Comparison of ENCODE assay signal across 20 cellular contexts in the genomic region with DNA sequence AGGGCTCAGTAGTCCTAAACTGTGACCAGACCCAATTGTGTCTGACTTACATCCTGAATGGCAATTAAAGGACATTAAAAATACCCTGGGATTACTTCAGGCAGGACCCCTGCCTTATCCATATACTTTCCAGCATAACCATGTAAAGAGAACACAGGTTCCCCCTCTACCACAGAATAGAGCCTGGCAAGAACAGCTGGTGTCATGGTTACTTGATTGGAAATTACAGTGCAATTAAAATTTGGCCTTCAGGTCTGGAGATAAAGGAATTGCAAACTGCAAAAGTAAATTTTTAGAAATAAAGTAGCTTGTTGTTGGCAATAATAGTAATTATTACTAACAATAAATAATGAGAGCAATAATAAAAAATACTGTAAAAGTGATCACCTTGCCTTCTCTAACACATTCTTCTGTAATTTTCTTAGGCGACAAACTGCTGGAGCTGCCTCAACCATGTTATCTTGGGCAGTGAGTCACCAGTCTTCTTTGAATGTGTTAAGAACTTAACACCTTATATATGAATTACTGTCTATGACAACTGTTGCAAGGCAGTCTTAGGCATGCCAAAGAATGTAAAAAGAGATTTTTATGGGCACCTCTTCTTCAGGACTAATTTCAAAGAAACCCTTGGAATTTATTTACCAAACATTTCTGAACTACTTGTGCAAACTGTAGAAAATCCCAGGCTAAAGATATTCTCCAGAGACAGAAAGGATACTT. TPM values are rescaled to one million over a fixed set of nuclear protein-coding genes. Genes with fewer than 3 reads are reported as not detected.
DNase-seq lines count a peak whose midpoint lies in the region; ATAC-seq, FAIRE-seq and TF ChIP-seq lines count a peak whose summit lies in the region.
"Had no signal": no experiment of that assay in that cellular context is flagged by ENCODE, and none has a peak within 500 bp of the region (broad histone marks: within the 10 kb centered on the region; RNA-seq: fewer than 3 reads in every experiment).

No MANE protein-coding gene starts in this region.

- H3K36me3 ChIP-seq in HEK293 (ENCODE audit: control insufficient read depth in 2 of 2, insufficient read depth in 1 of 2, low read length in 2 of 2), result no peaks in the 10 kb centered on the region
- no peaks in the 10 kb centered on the region for H3K36me3 ChIP-seq in sigmoid colon
- H3K36me3 ChIP-seq: right atrium auricular region, upper lobe of left lung had no signal

- intact Hi-C loops in sigmoid colon (cut with DNase I), result no loop called here
- intact Hi-C loops in Right ventricle myocardium superior (cut with DNase I), result no loop called here

- in situ Hi-C loops in G401 (cut with HindIII; ENCODE audit: low sequenced_read_pairs), result no loop called here

- FAIRE-seq in RCC 7860 (lab: Jason Lieb, UNC), result peak; percentile 74
- FAIRE-seq: HepG2 had no signal

- WGBS in sigmoid colon, 2 donors, result 87 to 92% methylated on average over 1 of the region's 1 CpG

- no peak for TF ChIP-seq CTCF in HEK293 (tag by site-specific recombination; IDR thresholded peaks at IDR 0.05)
- TF ChIP-seq CTCF in epithelial cell of esophagus (IDR thresholded peaks at IDR 0.05; ENCODE audit: insufficient read depth, low read depth, low read length, missing control alignments), result no peak
- no peak for TF ChIP-seq CTCF in sigmoid colon (IDR thresholded peaks at IDR 0.05)

- TF ChIP-seq EP300 in sigmoid colon (IDR thresholded peaks at IDR 0.05), result no peak

- CTCF ChIA-PET in HEK293 (lab: Yijun Ruan, JAX), result interaction anchor here (0.6 kb wide), 1 partner anchor 31 kb away, joined by 3 read pairs; no protein-coding TSS in a partner anchor

- H3K27ac ChIP-seq in HEK293 (ENCODE audit: extremely low read depth, low read depth, low read length) (no peak overlapping the region), sigmoid colon (peak overlapping the region in 3 of 4 donors; percentile 3 to 23 (median 14))
- H3K27ac ChIP-seq: right atrium auricular region, upper lobe of left lung had no signal

- DNase-seq in RCC 7860 (ENCODE audit: low spot score) (peak; percentile 25), epithelial cell of esophagus (ENCODE audit: low read depth) (peak; percentile 56), sigmoid colon (no peak), Right ventricle myocardium superior (no peak), G401 (ENCODE audit: low spot score) (no peak)
- DNase-seq: activated CD4-positive, alpha-beta memory T cell treated with anti-CD3 and anti-CD28 coated beads for 36 hours; activated naive CD8-positive, alpha-beta T cell treated with anti-CD3 and anti-CD28 coated beads for 36 hours; activated T-cell treated with anti-CD3 and anti-CD28 coated beads, Interleukin-2, amount 50 U/mL, for 4 hours; caudate nucleus; effector CD4-positive, alpha-beta T cell; MV-4-11; NCI-H2029; NCI-H526 treated with DMSO at 0.1 percent for 48 hours; SW 1271; upper lobe of left lung had no signal

- no peaks in the 10 kb centered on the region for H3K27me3 ChIP-seq in sigmoid colon
- H3K27me3 ChIP-seq: right atrium auricular region, upper lobe of left lung had no signal

- ATAC-seq in HG03469 (IDR thresholded peaks at IDR 0.05; ENCODE audit: unreplicated experiment) (no peak), Right ventricle myocardium superior (ENCODE audit: poor library complexity) (no peak), GM18498 (IDR thresholded peaks at IDR 0.05; ENCODE audit: unreplicated experiment) (no peak)
- ATAC-seq: activated T-cell treated with anti-CD3 and anti-CD28 coated beads, Interleukin-2, amount 50 U/mL, for 4 hours; HepG2 had no signal

- H3K4me1 ChIP-seq in HEK293 (ENCODE audit: control insufficient read depth, insufficient read depth, low read length) (peaks cover 42% of the 10 kb centered on the region), sigmoid colon (peaks cover 0 to 41% (median 21%) of the 10 kb centered on the region in 4 donors)
- H3K4me1 ChIP-seq: right atrium auricular region had no signal

- TF ChIP-seq POLR2A in sigmoid colon (IDR thresholded peaks at IDR 0.05), result no peak

- POLR2A ChIA-PET in HEK293 (lab: Yijun Ruan, JAX), result no interaction called here

- H3K9me3 ChIP-seq in HEK293 (ENCODE audit: control insufficient read depth, insufficient read depth, low read depth, low read length) (no peaks in the 10 kb centered on the region), sigmoid colon (no peaks in the 10 kb centered on the region)
- H3K9me3 ChIP-seq: right atrium auricular region, upper lobe of left lung had no signal

- H3K4me3 ChIP-seq in HEK293 (ENCODE audit: low read depth, low read length) (no peak overlapping the region), epithelial cell of esophagus (ENCODE audit: low read length) (no peak overlapping the region), sigmoid colon (no peak overlapping the region)
- H3K4me3 ChIP-seq: right atrium auricular region, upper lobe of left lung had no signal

TF ChIP-seq in HEK293, 187 proteins besides CTCF, POLR2A, EP300 and RAD21 (continues in another document):
- TF ChIP-seq, protein P1, sequence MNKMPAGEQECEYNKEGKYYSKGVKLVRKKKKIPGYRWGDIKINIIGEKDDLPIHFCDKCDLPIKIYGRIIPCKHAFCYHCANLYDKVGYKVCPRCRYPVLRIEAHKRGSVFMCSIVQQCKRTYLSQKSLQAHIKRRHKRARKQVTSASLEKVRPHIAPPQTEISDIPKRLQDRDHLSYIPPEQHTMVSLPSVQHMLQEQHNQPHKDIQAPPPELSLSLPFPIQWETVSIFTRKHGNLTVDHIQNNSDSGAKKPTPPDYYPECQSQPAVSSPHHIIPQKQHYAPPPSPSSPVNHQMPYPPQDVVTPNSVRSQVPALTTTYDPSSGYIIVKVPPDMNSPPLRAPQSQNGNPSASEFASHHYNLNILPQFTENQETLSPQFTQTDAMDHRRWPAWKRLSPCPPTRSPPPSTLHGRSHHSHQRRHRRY (tag by site-specific recombination; IDR thresholded peaks at IDR 0.05), result no peak
- TF ChIP-seq, protein P2, sequence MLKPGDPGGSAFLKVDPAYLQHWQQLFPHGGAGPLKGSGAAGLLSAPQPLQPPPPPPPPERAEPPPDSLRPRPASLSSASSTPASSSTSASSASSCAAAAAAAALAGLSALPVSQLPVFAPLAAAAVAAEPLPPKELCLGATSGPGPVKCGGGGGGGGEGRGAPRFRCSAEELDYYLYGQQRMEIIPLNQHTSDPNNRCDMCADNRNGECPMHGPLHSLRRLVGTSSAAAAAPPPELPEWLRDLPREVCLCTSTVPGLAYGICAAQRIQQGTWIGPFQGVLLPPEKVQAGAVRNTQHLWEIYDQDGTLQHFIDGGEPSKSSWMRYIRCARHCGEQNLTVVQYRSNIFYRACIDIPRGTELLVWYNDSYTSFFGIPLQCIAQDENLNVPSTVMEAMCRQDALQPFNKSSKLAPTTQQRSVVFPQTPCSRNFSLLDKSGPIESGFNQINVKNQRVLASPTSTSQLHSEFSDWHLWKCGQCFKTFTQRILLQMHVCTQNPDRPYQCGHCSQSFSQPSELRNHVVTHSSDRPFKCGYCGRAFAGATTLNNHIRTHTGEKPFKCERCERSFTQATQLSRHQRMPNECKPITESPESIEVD (tag by site-specific recombination; IDR thresholded peaks at IDR 0.05), result peak; percentile 75
- TF ChIP-seq KLF16 (tag by site-specific recombination; IDR thresholded peaks at IDR 0.05) (no peak), KLF9 (tag by site-specific recombination; IDR thresholded peaks at IDR 0.05; ENCODE audit: low read depth) (no peak), ZNF239 (tag by site-specific recombination; IDR thresholded peaks at IDR 0.05) (no peak), ZNF785 (tag by site-specific recombination; IDR thresholded peaks at IDR 0.05) (no peak), SP7 (tag by site-specific recombination; IDR thresholded peaks at IDR 0.05) (0 out of 2 replicates have a peak, but pooled peaks have one; percentile 18), IKZF3 (tag by site-specific recombination; IDR thresholded peaks at IDR 0.05) (no peak), WT1 (tag by site-specific recombination; IDR thresholded peaks at IDR 0.05) (no peak), ZNF302 (tag by site-specific recombination; IDR thresholded peaks at IDR 0.05; ENCODE audit: low read depth) (no peak), ZNF561 (tag by site-specific recombination; IDR thresholded peaks at IDR 0.05; ENCODE audit: borderline replicate concordance) (no peak), ZNF140 (tag by site-specific recombination; IDR thresholded peaks at IDR 0.05) (no peak), ZNF146 (tag by site-specific recombination; IDR thresholded peaks at IDR 0.05) (no peak), ZNF214 (tag by site-specific recombination; IDR thresholded peaks at IDR 0.05; ENCODE audit: borderline replicate concordance) (no peak), OSR2 (tag by site-specific recombination; IDR thresholded peaks at IDR 0.05) (no peak), ZNF677 (tag by site-specific recombination; IDR thresholded peaks at IDR 0.05) (peak; percentile 91), SCRT2 (tag by site-specific recombination; IDR thresholded peaks at IDR 0.05) (peak; percentile 30; the same call in 1 of the 2 replicates)
- TF ChIP-seq, protein P3, sequence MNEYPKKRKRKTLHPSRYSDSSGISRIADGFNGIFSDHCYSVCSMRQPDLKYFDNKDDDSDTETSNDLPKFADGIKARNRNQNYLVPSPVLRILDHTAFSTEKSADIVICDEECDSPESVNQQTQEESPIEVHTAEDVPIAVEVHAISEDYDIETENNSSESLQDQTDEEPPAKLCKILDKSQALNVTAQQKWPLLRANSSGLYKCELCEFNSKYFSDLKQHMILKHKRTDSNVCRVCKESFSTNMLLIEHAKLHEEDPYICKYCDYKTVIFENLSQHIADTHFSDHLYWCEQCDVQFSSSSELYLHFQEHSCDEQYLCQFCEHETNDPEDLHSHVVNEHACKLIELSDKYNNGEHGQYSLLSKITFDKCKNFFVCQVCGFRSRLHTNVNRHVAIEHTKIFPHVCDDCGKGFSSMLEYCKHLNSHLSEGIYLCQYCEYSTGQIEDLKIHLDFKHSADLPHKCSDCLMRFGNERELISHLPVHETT (tag by site-specific recombination; IDR thresholded peaks at IDR 0.05), result no peak
- TF ChIP-seq, protein P4, sequence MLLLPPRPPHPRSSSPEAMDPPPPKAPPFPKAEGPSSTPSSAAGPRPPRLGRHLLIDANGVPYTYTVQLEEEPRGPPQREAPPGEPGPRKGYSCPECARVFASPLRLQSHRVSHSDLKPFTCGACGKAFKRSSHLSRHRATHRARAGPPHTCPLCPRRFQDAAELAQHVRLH (tag by site-specific recombination; IDR thresholded peaks at IDR 0.05), result no peak

RNA-seq across cellular contexts. Expression of a gene that starts 53.7 kb away (rescaled TPM):
- total RNA-seq in sigmoid colon (10 to 100 TPM; 63.5 to 89.5 (median 80.0) TPM), Right ventricle myocardium superior (113 TPM)
- 10 to 100 TPM; 23.4 to 56.6 (median 36.0) TPM for polyA plus RNA-seq in sigmoid colon
- total RNA-seq in G401 (2014; rRNA removed; shearing (Covaris generic)), result 96.8 and 105 TPM in 2 replicates

Comparison
In these comparisons a context has a peak if more than half of its experiments do, and no peak if none do; other contexts are left out.
1. DNase-seq: peak in RCC 7860 (single experiment) and epithelial cell of esophagus (single experiment); none in sigmoid colon (single experiment), Right ventricle myocardium superior (single experiment) and G401 (single experiment).